31 cellular contexts compared by ENCODE assay signal in the genomic region with DNA sequence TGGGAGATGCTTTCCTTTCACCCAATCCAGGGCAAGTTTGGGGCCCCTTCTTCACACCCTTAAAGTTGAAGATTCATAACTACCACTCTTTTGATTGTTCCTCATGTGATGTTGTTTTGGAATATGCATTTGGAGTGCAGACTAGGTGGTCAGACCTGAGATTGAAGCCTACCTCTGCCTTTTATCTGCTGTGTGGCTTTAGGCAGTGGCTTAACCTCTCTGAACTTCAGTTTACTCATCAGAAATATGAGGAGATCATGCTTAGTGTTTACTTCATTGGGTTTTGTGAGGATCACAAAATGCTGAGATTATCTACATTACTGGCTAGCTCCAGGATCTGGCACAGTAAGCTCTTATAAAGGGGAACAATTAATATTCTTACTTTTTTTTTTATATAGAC. TPM values are rescaled to one million over a fixed set of nuclear protein-coding genes. Genes with fewer than 3 reads are reported as not detected.
"Had no signal": no experiment of that assay in that cellular context is flagged by ENCODE, and none has a peak within 500 bp of the region (broad histone marks: within the 10 kb centered on the region; RNA-seq: fewer than 3 reads in every experiment).

No MANE protein-coding gene starts in this region.

- H3K36me3 Mint-ChIP-seq: mesothelial cell of epicardium had no signal

- H3K27ac ChIP-seq: colonic mucosa, epithelial cell of prostate, esophagus squamous epithelium, gastrocnemius medialis, heart right ventricle, left lung, lower lobe of right lung had no signal

- H3K27ac Mint-ChIP-seq: dendritic cell treated with granulocyte-macrophage colony-stimulating factor and Interleukin-4, amounts not matched to agents 40 ng/mL and 50 ng/mL, for 4 days; endodermal cell; mesothelial cell of epicardium had no signal

- H3K36me3 ChIP-seq: colonic mucosa, esophagus squamous epithelium, gastrocnemius medialis, heart right ventricle, left lung, lower lobe of right lung had no signal

- ATAC-seq: effector memory CD8-positive, alpha-beta T cell; esophagus mucosa; gastrocnemius medialis; heart right ventricle; left cardiac atrium; left lung; left ventricle myocardium superior; lower lobe of right lung; mucosa of descending colon had no signal

- H3K9me3 ChIP-seq: colonic mucosa, esophagus squamous epithelium, gastrocnemius medialis, heart right ventricle, left lung, lower lobe of right lung, mucosa of descending colon had no signal

- H3K4me1 ChIP-seq: left lung had no signal

- DNase-seq: colonic mucosa; cortex of kidney; effector CD8-positive, alpha-beta T cell; effector memory CD8-positive, alpha-beta T cell; erythroblast; esophagus squamous epithelium; foreskin fibroblast; foreskin melanocyte; gastrocnemius medialis; glutamatergic neuron; head of caudate nucleus; heart right ventricle; hippocampal formation; left cardiac atrium; left lung; left ventricle myocardium superior; lower lobe of right lung; mesenchymal stem cell; mucosa of descending colon had no signal

- H3K4me3 ChIP-seq: colonic mucosa, esophagus squamous epithelium, gastrocnemius medialis, heart right ventricle, left lung, lower lobe of right lung, mucosa of descending colon had no signal

- FAIRE-seq: endometrium, islet of Langerhans, keratinocyte had no signal

- H3K27me3 ChIP-seq: colonic mucosa, esophagus squamous epithelium, gastrocnemius medialis, left lung had no signal

- H3K4me3 Mint-ChIP-seq: dendritic cell treated with granulocyte-macrophage colony-stimulating factor and Interleukin-4, amounts not matched to agents 40 ng/mL and 50 ng/mL, for 4 days; effector memory CD8-positive, alpha-beta T cell; endodermal cell; mesothelial cell of epicardium had no signal

RNA-seq across cellular contexts. Expression of a gene that starts 26.4 kb away (rescaled TPM):
- total RNA-seq: colonic mucosa, endodermal cell, esophagus mucosa, heart right ventricle, kidney epithelial cell, left cardiac atrium, left ventricle myocardium superior, lower lobe of right lung, lung microvascular endothelial cell, mesenteric fat pad, mucosa of descending colon, myocyte had no signal
- polyA plus RNA-seq: keratinocyte had no signal
